Comparison of ENCODE assay signal across 22 cellular contexts in genomic region chr18:40832362-40832761, GRCh38.
"Had no signal": no experiment of that assay in that cellular context is flagged by ENCODE, and none has a peak within 500 bp of the region (broad histone marks: within the 10 kb centered on the region; RNA-seq: fewer than 3 reads in every experiment).

No MANE protein-coding gene starts in this region.

- DNase-seq: activated B cell treated with CpG ODN at 0.5 μM for 24 hours; activated CD4-positive, alpha-beta T cell treated with anti-CD3 and anti-CD28 coated beads for 36 hours; activated CD4-positive, alpha-beta T cell treated with anti-CD3 and anti-CD28 coated beads, Interleukin-2, amount 50 U/mL, for 4 hours; activated naive CD4-positive, alpha-beta T cell treated with anti-CD3 and anti-CD28 coated beads for 36 hours; activated naive CD8-positive, alpha-beta T cell treated with anti-CD3 and anti-CD28 coated beads, Interleukin-2, amount 10 ng/mL, durations not matched to agents 7 days and 5 days; activated T-cell treated with anti-CD3 and anti-CD28 coated beads, Interleukin-2, amount 50 U/mL, for 48 hours; brain microvascular endothelial cell; central memory CD4-positive, alpha-beta T cell; effector memory CD4-positive, alpha-beta T cell; foreskin keratinocyte; natural killer cell; retina; sigmoid colon; stimulated activated CD4-positive, alpha-beta T cell treated with anti-CD3 and anti-CD28 coated beads, Interleukin-12 subunit alpha, Interleukin-12 subunit beta, amount 100 ng/mL, for 4 hours; stimulated activated CD4-positive, alpha-beta T cell treated with anti-CD3 and anti-CD28 coated beads, Interleukin-4, amount 100 ng/mL, for 4 hours; stimulated activated naive CD8-positive, alpha-beta T cell treated with anti-CD3 and anti-CD28 coated beads, Interleukin-15, amount 100 ng/mL, for 72 hours; T-helper 17 cell had no signal

- H3K4me1 ChIP-seq: foreskin keratinocyte, sigmoid colon, suprapubic skin, tibial nerve had no signal

- H3K27ac ChIP-seq: brain microvascular endothelial cell, foreskin keratinocyte, sigmoid colon, suprapubic skin, tibial nerve had no signal

- H3K27me3 ChIP-seq: brain microvascular endothelial cell, foreskin keratinocyte, sigmoid colon, suprapubic skin, tibial nerve had no signal

- H3K4me3 ChIP-seq: lung, sigmoid colon, suprapubic skin, tibial nerve had no signal

- H3K9me3 ChIP-seq: sigmoid colon, suprapubic skin, tibial nerve had no signal

- H3K36me3 ChIP-seq: brain microvascular endothelial cell, sigmoid colon, suprapubic skin, tibial nerve had no signal

- ATAC-seq: activated CD4-positive, alpha-beta T cell treated with anti-CD3 and anti-CD28 coated beads for 36 hours; esophagus mucosa; foreskin keratinocyte; left lobe of liver; natural killer cell; stimulated activated naive CD8-positive, alpha-beta T cell treated with anti-CD3 and anti-CD28 coated beads, Interleukin-15, amount 100 ng/mL, for 72 hours; T-helper 17 cell had no signal
